ENCODE assay signal across 8 cellular contexts in the genomic region with DNA sequence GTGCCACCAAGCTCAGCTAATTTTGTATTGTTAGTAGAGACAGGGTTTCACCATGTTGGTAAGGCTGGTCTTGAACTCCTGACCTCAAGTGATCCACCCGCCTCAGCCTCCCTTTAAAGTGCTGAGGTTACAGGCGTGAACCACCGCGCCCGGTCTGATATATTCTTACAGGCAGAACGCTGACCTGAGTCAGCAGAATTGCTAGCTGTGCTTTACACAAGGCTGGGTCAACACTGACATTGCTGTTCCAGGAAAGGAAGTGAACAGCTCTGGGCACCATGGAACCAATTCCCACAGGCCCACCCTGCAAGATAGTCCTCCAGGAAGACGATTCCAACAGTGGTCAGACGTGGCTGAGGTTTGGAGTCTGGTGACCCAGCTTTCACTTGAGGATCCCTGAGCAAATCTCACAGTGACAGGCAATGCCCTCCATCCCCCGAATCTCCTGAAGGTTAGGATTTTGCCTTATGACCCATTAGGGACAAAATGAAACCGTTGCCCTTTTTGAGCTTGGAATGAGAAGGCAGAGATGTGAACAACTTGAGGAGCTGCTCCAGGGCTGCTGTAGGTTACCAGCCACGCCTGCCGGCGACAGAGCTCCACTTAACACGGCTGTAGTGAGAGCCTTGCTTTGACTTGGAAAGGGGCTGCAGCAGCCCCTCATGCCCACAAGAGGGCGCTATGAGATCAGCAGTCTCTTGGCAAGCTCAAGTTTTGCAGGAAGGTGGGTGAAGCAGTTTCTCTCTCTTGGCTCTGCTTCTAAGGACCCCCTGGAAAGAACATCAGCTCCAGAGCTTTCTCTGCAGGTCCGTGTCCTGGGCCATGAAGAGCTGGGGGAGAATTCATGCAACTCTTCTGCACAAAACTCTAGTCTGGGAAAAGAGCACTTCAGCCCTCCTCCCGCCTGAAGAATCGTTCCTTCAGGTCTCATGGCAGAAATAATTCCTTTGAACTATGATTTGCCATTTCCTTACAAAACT.
DNase-seq lines count a peak whose midpoint lies in the region; ATAC-seq, FAIRE-seq and TF ChIP-seq lines count a peak whose summit lies in the region.

No MANE protein-coding gene starts in this region.

- no peaks in the 10 kb centered on the region for H3K36me3 ChIP-seq in DOHH2 (ENCODE audit: control insufficient read depth, low read length)
- H3K36me3 ChIP-seq in WERI-Rb-1, result peaks cover 31% of the 10 kb centered on the region
- H3K36me3 ChIP-seq in bronchial epithelial cell (ENCODE audit: control insufficient read depth, insufficient read depth, low read length), result peaks cover 13% of the 10 kb centered on the region

- H3K27me3 ChIP-seq in DOHH2 (ENCODE audit: control insufficient read depth, low read length) (peaks cover 26% of the 10 kb centered on the region), WERI-Rb-1 (ENCODE audit: insufficient read depth, low read depth, severe bottlenecking) (no peaks in the 10 kb centered on the region), bronchial epithelial cell (ENCODE audit: control insufficient read depth, insufficient read depth, low read length) (no peaks in the 10 kb centered on the region)

- H3K9me2 ChIP-seq in DOHH2 (replicated peaks; ENCODE audit: control insufficient read depth, low read length), result no peaks in the 10 kb centered on the region

- H3K9me3 ChIP-seq in DOHH2 (ENCODE audit: control insufficient read depth, insufficient read depth, low read length) (no peaks in the 10 kb centered on the region), WERI-Rb-1 (ENCODE audit: severe bottlenecking) (peaks cover 6% of the 10 kb centered on the region)

- no peak overlapping the region for H3K27ac ChIP-seq in DOHH2 (ENCODE audit: low read depth, low read length)
- no peak overlapping the region for H3K27ac ChIP-seq in WERI-Rb-1

- no peaks in the 10 kb centered on the region for H4K20me1 ChIP-seq in DOHH2 (ENCODE audit: control insufficient read depth, insufficient read depth, low read depth, low read length)

- H3K4me2 ChIP-seq in DOHH2 (ENCODE audit: low read length), result no peak overlapping the region

- no peaks in the 10 kb centered on the region for H3K4me1 ChIP-seq in DOHH2 (ENCODE audit: control insufficient read depth, low read length)

- H3K79me2 ChIP-seq in DOHH2 (ENCODE audit: control insufficient read depth, low read length), result no peaks in the 10 kb centered on the region

- no peaks in the 10 kb centered on the region for H3F3A ChIP-seq in DOHH2 (ENCODE audit: control insufficient read depth, insufficient read depth)

- H3K4me3 ChIP-seq in DOHH2 (ENCODE audit: low read length) (no peak overlapping the region), WERI-Rb-1 (ENCODE audit: low read depth, low read length) (no peak overlapping the region), bronchial epithelial cell (ENCODE audit: low read depth, low read length) (no peak overlapping the region)

- peak; percentile 73 for DNase-seq in NCI-H2171 treated with DMSO at 0.1 percent for 48 hours (lab: John Stamatoyannopoulos, UW)
- peak; percentile 75 for DNase-seq in WERI-Rb-1
- peak; percentile 72 for DNase-seq in bronchial epithelial cell (ENCODE audit: low read depth)
- DNase-seq in iris pigment epithelial cell (ENCODE audit: low read depth), result peak; percentile 86
- DNase-seq in stimulated activated CD4-positive, alpha-beta T cell treated with anti-CD3 and anti-CD28 coated beads, Interleukin-12 subunit alpha, Interleukin-12 subunit beta, amount 100 ng/mL, for 4 hours, result peak; percentile 55

- TF ChIP-seq CTCF in DOHH2 (IDR thresholded peaks at IDR 0.05; ENCODE audit: low read depth, low read length, poor library complexity, severe bottlenecking) (peak; percentile 97), WERI-Rb-1 (IDR thresholded peaks at IDR 0.05; ENCODE audit: low read depth, low read length) (peak; percentile 99), bronchial epithelial cell (IDR thresholded peaks at IDR 0.05; ENCODE audit: insufficient read depth, low read length, severe bottlenecking) (peak; percentile 99)

- peak; percentile 77 for ATAC-seq in HG02981 (IDR thresholded peaks at IDR 0.05; ENCODE audit: unreplicated experiment)
- ATAC-seq in GM18861 (IDR thresholded peaks at IDR 0.05; ENCODE audit: unreplicated experiment), result no peak

- FAIRE-seq in bronchial epithelial cell (lab: Jason Lieb, UNC), result peak; percentile 40
